31 cellular contexts compared by ENCODE assay signal in the genomic region with DNA sequence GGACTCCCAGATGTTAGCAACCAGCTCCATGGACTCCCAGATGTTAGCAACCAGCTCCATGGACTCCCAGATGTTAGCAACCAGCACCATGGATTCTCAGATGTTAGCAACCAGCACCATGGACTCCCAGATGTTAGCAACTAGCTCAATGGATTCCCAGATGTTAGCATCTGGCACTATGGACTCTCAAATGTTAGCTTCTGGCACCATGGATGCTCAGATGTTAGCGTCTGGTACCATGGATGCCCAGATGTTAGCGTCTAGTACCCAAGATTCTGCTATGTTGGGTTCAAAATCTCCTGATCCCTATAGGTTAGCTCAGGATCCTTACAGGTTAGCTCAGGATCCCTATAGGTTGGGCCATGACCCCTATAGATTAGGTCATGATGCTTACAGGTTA.
"Had no signal": no experiment of that assay in that cellular context is flagged by ENCODE, and none has a peak within 500 bp of the region (broad histone marks: within the 10 kb centered on the region; RNA-seq: fewer than 3 reads in every experiment).

No MANE protein-coding gene starts in this region.

- H3K27me3 Mint-ChIP-seq: activated B cell treated with CpG ODN at 0.5 μM for 24 hours; activated CD8-positive, alpha-beta T cell treated with anti-CD3 and anti-CD28 coated beads for 36 hours; activated naive CD8-positive, alpha-beta T cell; activated T-helper 17 cell treated with anti-CD3 and anti-CD28 coated beads, Interleukin-2, amount 50 U/mL, for 72 hours; central memory CD8-positive, alpha-beta T cell; dendritic cell treated with granulocyte-macrophage colony-stimulating factor and Interleukin-4, amounts not matched to agents 40 ng/mL and 50 ng/mL, for 4 days; T-helper 17 cell had no signal

- H3K27me3 ChIP-seq: brain microvascular endothelial cell, dorsolateral prefrontal cortex, esophagus squamous epithelium had no signal

- H3K27ac ChIP-seq: brain microvascular endothelial cell, coronary artery, dorsolateral prefrontal cortex, epithelial cell of prostate, esophagus squamous epithelium, WERI-Rb-1 had no signal

- DNase-seq: activated B cell treated with CpG ODN at 0.5 μM for 24 hours; activated CD4-positive, alpha-beta T cell treated with anti-CD3 and anti-CD28 coated beads for 48 hours; activated CD8-positive, alpha-beta memory T cell treated with anti-CD3 and anti-CD28 coated beads for 24 hours; activated CD8-positive, alpha-beta T cell treated with anti-CD3 and anti-CD28 coated beads for 36 hours; activated effector memory CD4-positive, alpha-beta T cell treated with Interleukin-2 at 50 U/mL for 16 hours; activated gamma-delta T cell treated with Interleukin-2 at 50 U/mL for 16 hours; activated naive CD4-positive, alpha-beta T cell treated with anti-CD3 and anti-CD28 coated beads, Interleukin-2, amount 50 U/mL, for 16 hours; activated naive CD4-positive, alpha-beta T cell treated with Interleukin-2 at 50 U/mL for 16 hours; activated T-cell treated with anti-CD3 and anti-CD28 coated beads, Interleukin-2, amount 50 U/mL, for 4 hours; amniotic stem cell; anterior cingulate cortex; brain microvascular endothelial cell; dorsolateral prefrontal cortex; esophagus squamous epithelium; head of caudate nucleus; T-helper 1 cell; T-helper 17 cell; T1000; WERI-Rb-1 had no signal

- H3K4me3 ChIP-seq: coronary artery, dorsolateral prefrontal cortex, esophagus squamous epithelium had no signal

- H3K9me3 ChIP-seq: esophagus squamous epithelium had no signal

- H3K27ac Mint-ChIP-seq: activated B cell treated with CpG ODN at 0.5 μM for 24 hours; activated CD8-positive, alpha-beta T cell treated with anti-CD3 and anti-CD28 coated beads for 36 hours; activated naive CD8-positive, alpha-beta T cell; dendritic cell treated with granulocyte-macrophage colony-stimulating factor and Interleukin-4, amounts not matched to agents 40 ng/mL and 50 ng/mL, for 4 days; T-helper 2 cell treated with Interferon-gamma antibody and Interleukin-4, amounts not matched to agents 5 μg/mL and 100 μg/mL, for 36 hours had no signal

- H3K9me3 Mint-ChIP-seq: activated CD8-positive, alpha-beta T cell treated with anti-CD3 and anti-CD28 coated beads for 36 hours; activated T-cell treated with anti-CD3 and anti-CD28 coated beads, Interleukin-2, amount 50 U/mL, for 4 hours; activated T-helper 17 cell treated with anti-CD3 and anti-CD28 coated beads, Interleukin-2, amount 50 U/mL, for 72 hours; central memory CD8-positive, alpha-beta T cell; dendritic cell treated with granulocyte-macrophage colony-stimulating factor and Interleukin-4, amounts not matched to agents 40 ng/mL and 50 ng/mL, for 4 days; T-helper 2 cell treated with Interferon-gamma antibody and Interleukin-4, amounts not matched to agents 5 μg/mL and 100 μg/mL, for 36 hours had no signal

- H3K4me3 Mint-ChIP-seq: activated B cell treated with CpG ODN at 0.5 μM for 24 hours; activated CD8-positive, alpha-beta T cell treated with anti-CD3 and anti-CD28 coated beads for 36 hours; activated naive CD8-positive, alpha-beta T cell; activated T-cell treated with anti-CD3 and anti-CD28 coated beads, Interleukin-2, amount 50 U/mL, for 4 hours; activated T-helper 17 cell treated with anti-CD3 and anti-CD28 coated beads, Interleukin-2, amount 50 U/mL, for 72 hours; dendritic cell treated with granulocyte-macrophage colony-stimulating factor and Interleukin-4, amounts not matched to agents 40 ng/mL and 50 ng/mL, for 4 days; T-helper 2 cell treated with Interferon-gamma antibody and Interleukin-4, amounts not matched to agents 5 μg/mL and 100 μg/mL, for 36 hours had no signal

- FAIRE-seq: astrocyte, bronchial epithelial cell, endometrium, endothelial cell of umbilical vein, frontal cortex had no signal
